ENCODE assay signal across 21 cellular contexts in genomic region chr14:103868242-103868897, GRCh38. TPM values are rescaled to one million over a fixed set of nuclear protein-coding genes. Genes with fewer than 3 reads are reported as not detected.
DNase-seq lines count a peak whose midpoint lies in the region; ATAC-seq, FAIRE-seq and TF ChIP-seq lines count a peak whose summit lies in the region.
"Had no signal": no experiment of that assay in that cellular context is flagged by ENCODE, and none has a peak within 500 bp of the region (broad histone marks: within the 10 kb centered on the region; RNA-seq: fewer than 3 reads in every experiment).

No MANE protein-coding gene starts in this region.

- DNase-seq in NCI-H1694 treated with DMSO at 0.1 percent for 48 hours (lab: John Stamatoyannopoulos, UW) = peak; percentile 45
- no peak for DNase-seq in NCI-H1694 (lab: John Stamatoyannopoulos, UW)
- DNase-seq in RWPE1 (ENCODE audit: low spot score) = peak; percentile 96
- DNase-seq in left ventricle myocardium inferior = no peak
- DNase-seq in prostate gland (ENCODE audit: low spot score) = peak; percentile 82
- no peak for DNase-seq in AG08395 (ENCODE audit: low spot score)
- DNase-seq in HTR-8/SVneo (ENCODE audit: insufficient read length, low spot score) = no peak
- DNase-seq: activated B cell treated with CpG ODN at 0.5 μM for 24 hours; activated naive CD8-positive, alpha-beta T cell treated with anti-CD3 and anti-CD28 coated beads, Interleukin-2, amount 10 ng/mL, durations not matched to agents 7 days and 5 days; activated T-cell treated with anti-CD3 and anti-CD28 coated beads, Interleukin-2, amount 50 U/mL, for 72 hours; CD4-positive, CD25-positive, alpha-beta regulatory T cell; central memory CD4-positive, alpha-beta T cell; effector CD8-positive, alpha-beta T cell; KG1; NCI-H226; T-helper 17 cell had no signal

- intact Hi-C loops in left ventricle myocardium inferior (cut with micrococcal nuclease) (no loop called here), prostate gland (cut with DNase I) (no loop called here)

- WGBS in prostate gland = 45% methylated on average over 10 of the region's 10 CpGs
- 83 to 95% methylated on average over 1 to 6 of the region's 10 CpGs for WGBS in gastroesophageal sphincter (ENCODE audit: low coverage in 1 of 2), 2 donors

- no peak overlapping the region for H3K4me3 ChIP-seq in left ventricle myocardium inferior
- H3K4me3 ChIP-seq in prostate gland = no peak overlapping the region
- H3K4me3 ChIP-seq in gastroesophageal sphincter = no peak overlapping the region
- H3K4me3 ChIP-seq: A549, HAP-1 had no signal

- FAIRE-seq in HTR-8/SVneo (lab: Jason Lieb, UNC) = no peak
- FAIRE-seq: A549, GM19239 had no signal

- TF ChIP-seq CTCF in RWPE1 (conservative IDR thresholded peaks at IDR 0.05; ENCODE audit: low read depth) = no peak
- TF ChIP-seq CTCF in left ventricle myocardium inferior (IDR thresholded peaks at IDR 0.05; ENCODE audit: borderline replicate concordance) = no peak
- TF ChIP-seq CTCF in prostate gland (IDR thresholded peaks at IDR 0.05) = peak in 2 of 4 experiments; percentile 12 to 26
- TF ChIP-seq CTCF in gastroesophageal sphincter (IDR thresholded peaks at IDR 0.05) = no peak

- peaks cover 53% of the 10 kb centered on the region for H3K4me1 ChIP-seq in left ventricle myocardium inferior
- peaks cover 7% of the 10 kb centered on the region for H3K4me1 ChIP-seq in prostate gland (replicated peaks)
- peaks cover 0 to 27% (median 4%) of the 10 kb centered on the region in 3 donors for H3K4me1 ChIP-seq in gastroesophageal sphincter
- H3K4me1 ChIP-seq: HAP-1 had no signal

- no peak for TF ChIP-seq EP300 in gastroesophageal sphincter (IDR thresholded peaks at IDR 0.05)

- H3K36me3 ChIP-seq in left ventricle myocardium inferior (no peaks in the 10 kb centered on the region), prostate gland (no peaks in the 10 kb centered on the region), gastroesophageal sphincter (no peaks in the 10 kb centered on the region)
- H3K36me3 ChIP-seq: HAP-1 had no signal

- no peak for ATAC-seq in gastroesophageal sphincter
- ATAC-seq: activated T-cell treated with anti-CD3 and anti-CD28 coated beads, Interleukin-2, amount 50 U/mL, for 72 hours; T-helper 17 cell had no signal

- CTCF ChIA-PET in RWPE1 (lab: Yijun Ruan, JAX) = interaction anchor here (0.5 to 1.0 kb wide), 2 partner anchors 12 to 475 kb away, joined by 4 to 5 read pairs; no protein-coding TSS in a partner anchor

- H3K9me3 ChIP-seq in left ventricle myocardium inferior (replicated peaks) (no peaks in the 10 kb centered on the region), prostate gland (no peaks in the 10 kb centered on the region), gastroesophageal sphincter (no peaks in the 10 kb centered on the region)
- H3K9me3 ChIP-seq: A549, HAP-1 had no signal

- H3K27me3 ChIP-seq in left ventricle myocardium inferior (ENCODE audit: low read depth) (no peaks in the 10 kb centered on the region), prostate gland (replicated peaks; ENCODE audit: insufficient read depth) (no peaks in the 10 kb centered on the region), gastroesophageal sphincter (no peaks in the 10 kb centered on the region)

- TF ChIP-seq POLR2A in prostate gland (IDR thresholded peaks at IDR 0.05) (no peak), gastroesophageal sphincter (IDR thresholded peaks at IDR 0.05) (no peak)

- POLR2A ChIA-PET in RWPE1 (lab: Yijun Ruan, JAX; ENCODE audit: low non-redundant PET) = no interaction called here

- peak overlapping the region; percentile 95 for H3K27ac ChIP-seq in RWPE1
- H3K27ac ChIP-seq in left ventricle myocardium inferior (replicated peaks) = peak overlapping the region; percentile 91
- H3K27ac ChIP-seq in prostate gland = peak overlapping the region; percentile 52 to 77
- H3K27ac ChIP-seq in gastroesophageal sphincter = peak overlapping the region in 2 of 4 donors; percentile 46 to 59

RNA-seq across cellular contexts. Expression of gene PPP1R13B, which starts 21.0 kb away (rescaled TPM):
- total RNA-seq in left ventricle myocardium inferior (104 TPM), prostate gland (10 to 100 TPM; 48.2 to 64.6 TPM), gastroesophageal sphincter (10 to 100 TPM; 13.9 to 24.8 (median 17.5) TPM)

RNA-seq across cellular contexts. Expression of gene TDRD9, which starts 59.9 kb away (rescaled TPM):
- 4.8 TPM for total RNA-seq in left ventricle myocardium inferior
- total RNA-seq in prostate gland = 10 to 100 TPM in 1 of 2 donors, under 1 TPM in 1; 0.64 to 18.2 TPM
- total RNA-seq in gastroesophageal sphincter = 1 to 10 TPM; 1.6 to 5.4 (median 2.3) TPM
- total RNA-seq: osteocyte had no signal

Comparison
In these comparisons a context has a peak if more than half of its experiments do, and no peak if none do; other contexts are left out.
1. DNase-seq: peak in NCI-H1694 treated with DMSO at 0.1 percent for 48 hours (single experiment), RWPE1 (single experiment) and prostate gland (single experiment); none in NCI-H1694 (single experiment), left ventricle myocardium inferior (single experiment), AG08395 (single experiment) and HTR-8/SVneo (single experiment).